ENCODE assay signal across 25 cellular contexts in the genomic region with DNA sequence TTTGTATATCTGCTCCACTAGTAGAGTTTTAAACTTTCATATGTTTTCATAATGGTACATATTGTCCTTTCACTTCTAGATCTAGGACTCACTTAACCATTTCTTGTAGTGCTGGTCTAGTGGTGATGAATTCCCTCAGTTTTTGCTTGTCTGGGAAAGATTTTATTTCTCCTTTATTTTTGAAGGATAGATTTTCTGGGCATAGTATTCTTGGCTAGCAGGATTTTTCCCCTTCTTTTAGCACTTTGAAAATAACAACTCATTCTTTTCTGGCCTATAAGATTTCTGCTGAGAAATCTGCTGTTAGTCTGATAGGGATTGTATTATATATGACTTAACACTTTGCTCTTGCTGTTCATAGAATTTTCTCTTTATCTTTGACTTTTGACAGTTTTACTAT.
"Had no signal": no experiment of that assay in that cellular context is flagged by ENCODE, and none has a peak within 500 bp of the region (broad histone marks: within the 10 kb centered on the region; RNA-seq: fewer than 3 reads in every experiment).

No MANE protein-coding gene starts in this region.

- H3K27me3 ChIP-seq: colonic mucosa, dorsolateral prefrontal cortex, esophagus muscularis mucosa, esophagus squamous epithelium, foreskin keratinocyte, gastrocnemius medialis, gastroesophageal sphincter, heart left ventricle, heart right ventricle had no signal

- DNase-seq: colonic mucosa; cortex of kidney; dermis blood vessel endothelial cell; dorsolateral prefrontal cortex; effector CD4-positive, alpha-beta T cell; effector CD8-positive, alpha-beta T cell; effector memory CD4-positive, alpha-beta T cell; effector memory CD8-positive, alpha-beta T cell; erythroblast; esophagus squamous epithelium; foreskin fibroblast; foreskin keratinocyte; foreskin melanocyte; gastrocnemius medialis; glutamatergic neuron; head of caudate nucleus; heart left ventricle; heart right ventricle had no signal

- H3K27ac Mint-ChIP-seq: dendritic cell treated with granulocyte-macrophage colony-stimulating factor and Interleukin-4, amounts not matched to agents 40 ng/mL and 50 ng/mL, for 4 days; effector memory CD8-positive, alpha-beta T cell had no signal

- H3K27me3 Mint-ChIP-seq: dendritic cell treated with granulocyte-macrophage colony-stimulating factor and Interleukin-4, amounts not matched to agents 40 ng/mL and 50 ng/mL, for 4 days; effector memory CD8-positive, alpha-beta T cell had no signal

- H3K36me3 ChIP-seq: colonic mucosa, esophagus muscularis mucosa, esophagus squamous epithelium, gastrocnemius medialis, gastroesophageal sphincter, heart left ventricle, heart right ventricle had no signal

- H3K4me1 ChIP-seq: colonic mucosa, esophagus muscularis mucosa, esophagus squamous epithelium, foreskin keratinocyte, gastrocnemius medialis, gastroesophageal sphincter, heart left ventricle, heart right ventricle had no signal

- H3K4me3 Mint-ChIP-seq: dendritic cell treated with granulocyte-macrophage colony-stimulating factor and Interleukin-4, amounts not matched to agents 40 ng/mL and 50 ng/mL, for 4 days; effector memory CD8-positive, alpha-beta T cell had no signal

- FAIRE-seq: endometrium, endothelial cell of umbilical vein had no signal

- H3K27ac ChIP-seq: colonic mucosa, coronary artery, dorsolateral prefrontal cortex, epithelial cell of prostate, esophagus muscularis mucosa, esophagus squamous epithelium, foreskin keratinocyte, gastrocnemius medialis, gastroesophageal sphincter, heart left ventricle, heart right ventricle had no signal

- H3K9me3 ChIP-seq: colonic mucosa, gastrocnemius medialis had no signal

- H3K4me3 ChIP-seq: colonic mucosa, coronary artery, dorsolateral prefrontal cortex, esophagus muscularis mucosa, esophagus squamous epithelium, gastrocnemius medialis, gastroesophageal sphincter, heart left ventricle, heart right ventricle had no signal
